In the genomic region with DNA sequence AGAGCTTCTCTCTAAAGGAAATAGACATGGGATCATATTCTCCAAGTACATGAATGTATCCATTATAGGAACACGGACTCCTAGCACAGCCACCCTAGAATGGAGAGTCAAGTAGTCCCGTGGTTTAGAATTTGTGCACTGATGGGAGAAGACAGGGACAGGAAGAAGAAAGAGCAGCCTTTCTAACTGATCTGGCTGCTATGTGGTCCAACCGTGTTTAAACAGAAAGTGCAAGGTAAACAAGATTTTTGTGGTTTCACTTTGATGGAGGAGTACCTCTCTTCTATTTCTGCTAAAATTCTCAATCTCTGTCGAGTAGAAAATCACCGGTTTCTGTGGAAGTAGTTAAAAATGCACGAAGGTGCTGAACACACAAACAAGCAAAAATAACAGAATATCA, we compare ENCODE assay signal across 9 cellular contexts.
DNase-seq lines count a peak whose midpoint lies in the region; ATAC-seq and TF ChIP-seq lines count a peak whose summit lies in the region.
"Had no signal": no experiment of that assay in that cellular context is flagged by ENCODE, and none has a peak within 500 bp of the region (broad histone marks: within the 10 kb centered on the region; RNA-seq: fewer than 3 reads in every experiment).

No MANE protein-coding gene starts in this region.

- no peaks in the 10 kb centered on the region for H3K27me3 ChIP-seq in foreskin keratinocyte

- no peak overlapping the region for H3K27ac ChIP-seq in foreskin keratinocyte
- H3K27ac ChIP-seq: 22Rv1 had no signal

- H3K36me3 Mint-ChIP-seq in dendritic cell treated with granulocyte-macrophage colony-stimulating factor and Interleukin-4, amounts not matched to agents 40 ng/mL and 50 ng/mL, for 4 days (ENCODE audit: low read depth), result no peaks in the 10 kb centered on the region
- no peaks in the 10 kb centered on the region for H3K36me3 Mint-ChIP-seq in glutamatergic neuron (ENCODE audit: unreplicated experiment)

- H3K27ac Mint-ChIP-seq in dendritic cell treated with granulocyte-macrophage colony-stimulating factor and Interleukin-4, amounts not matched to agents 40 ng/mL and 50 ng/mL, for 4 days, result peak overlapping the region; percentile 69
- no peak overlapping the region for H3K27ac Mint-ChIP-seq in glutamatergic neuron (ENCODE audit: unreplicated experiment)

- no peaks in the 10 kb centered on the region for H3K27me3 Mint-ChIP-seq in dendritic cell treated with granulocyte-macrophage colony-stimulating factor and Interleukin-4, amounts not matched to agents 40 ng/mL and 50 ng/mL, for 4 days
- no peaks in the 10 kb centered on the region for H3K27me3 Mint-ChIP-seq in glutamatergic neuron (ENCODE audit: unreplicated experiment)

- ATAC-seq in GM21423 (IDR thresholded peaks at IDR 0.05; ENCODE audit: unreplicated experiment) (peak; percentile 95), HG03575 (IDR thresholded peaks at IDR 0.05; ENCODE audit: extremely low read depth, insufficient number of reproducible peaks, low FRiP score, unreplicated experiment) (peak; percentile 98), foreskin keratinocyte (no peak)

- no peak for TF ChIP-seq CTCF in glutamatergic neuron (IDR thresholded peaks at IDR 0.05; ENCODE audit: partially characterized antibody, unreplicated experiment)
- no peak for TF ChIP-seq CTCF in foreskin keratinocyte (conservative IDR thresholded peaks at IDR 0.05)

- peak overlapping the region; percentile 13 for H3K4me3 Mint-ChIP-seq in dendritic cell treated with granulocyte-macrophage colony-stimulating factor and Interleukin-4, amounts not matched to agents 40 ng/mL and 50 ng/mL, for 4 days
- H3K4me3 Mint-ChIP-seq in glutamatergic neuron (ENCODE audit: unreplicated experiment), result no peak overlapping the region

- intact Hi-C loops in dendritic cell treated with granulocyte-macrophage colony-stimulating factor and Interleukin-4, amounts not matched to agents 40 ng/mL and 50 ng/mL, for 4 days (cut with micrococcal nuclease), result no loop called here
- intact Hi-C loops in head of caudate nucleus (cut with DNase I), result no loop called here

- DNase-seq in DMS79 treated with DMSO at 0.1 percent for 48 hours (lab: John Stamatoyannopoulos, UW) (peak; percentile 1), DMS79 (lab: John Stamatoyannopoulos, UW) (no peak), glutamatergic neuron (no peak), head of caudate nucleus (no peak), foreskin keratinocyte (no peak)

- peaks cover 4% of the 10 kb centered on the region for H3K4me1 Mint-ChIP-seq in dendritic cell treated with granulocyte-macrophage colony-stimulating factor and Interleukin-4, amounts not matched to agents 40 ng/mL and 50 ng/mL, for 4 days (ENCODE audit: low read depth)
- H3K4me1 Mint-ChIP-seq in glutamatergic neuron (ENCODE audit: low read depth, unreplicated experiment), result no peaks in the 10 kb centered on the region

- H3K9me3 Mint-ChIP-seq in dendritic cell treated with granulocyte-macrophage colony-stimulating factor and Interleukin-4, amounts not matched to agents 40 ng/mL and 50 ng/mL, for 4 days, result no peaks in the 10 kb centered on the region
- H3K9me3 Mint-ChIP-seq in glutamatergic neuron (ENCODE audit: unreplicated experiment), result no peaks in the 10 kb centered on the region

- H3K4me1 ChIP-seq in foreskin keratinocyte, result no peaks in the 10 kb centered on the region
